In genomic region chr14:101733211-101733610, GRCh38 we compare ENCODE assay signal across 10 cellular contexts. TPM values are rescaled to one million over a fixed set of nuclear protein-coding genes. Genes with fewer than 3 reads are reported as not detected.
DNase-seq lines count a peak whose midpoint lies in the region; TF ChIP-seq lines count a peak whose summit lies in the region.
"Had no signal": no experiment of that assay in that cellular context is flagged by ENCODE, and none has a peak within 500 bp of the region (broad histone marks: within the 10 kb centered on the region; RNA-seq: fewer than 3 reads in every experiment).

No MANE protein-coding gene starts in this region.

- H3K27ac ChIP-seq in spleen = peak overlapping the region in 3 of 8 donors; percentile 26 to 93 (median 93)

- peaks cover 3% of the 10 kb centered on the region for H3K36me3 Mint-ChIP-seq in endothelial cell (ENCODE audit: low read depth, unreplicated experiment)
- H3K36me3 Mint-ChIP-seq: activated naive CD8-positive, alpha-beta T cell treated with anti-CD3 and anti-CD28 coated beads, Interleukin-2, amount 10 ng/mL, durations not matched to agents 7 days and 5 days had no signal

- peaks cover 15% of the 10 kb centered on the region for H3K4me1 Mint-ChIP-seq in endothelial cell (ENCODE audit: unreplicated experiment)

- no peaks in the 10 kb centered on the region for H3K9me3 ChIP-seq in spleen

- peaks cover 0 to 6% (median 0%) of the 10 kb centered on the region in 7 donors for H3K27me3 ChIP-seq in spleen (replicated peaks in 1 of 7)

- H3K9me3 Mint-ChIP-seq in endothelial cell (ENCODE audit: unreplicated experiment) = peaks cover 3% of the 10 kb centered on the region
- H3K9me3 Mint-ChIP-seq: activated naive CD8-positive, alpha-beta T cell treated with anti-CD3 and anti-CD28 coated beads, Interleukin-2, amount 10 ng/mL, durations not matched to agents 7 days and 5 days had no signal

- WGBS in spleen, 5 donors = 90 to 99% (median 95%) methylated on average over 4 of the region's 4 CpGs

- no peak for TF ChIP-seq POLR2A in spleen (IDR thresholded peaks at IDR 0.05)

- H3K27ac Mint-ChIP-seq in endothelial cell (ENCODE audit: unreplicated experiment) = no peak overlapping the region

- H3K27me3 Mint-ChIP-seq in endothelial cell (ENCODE audit: unreplicated experiment) = peaks cover 3% of the 10 kb centered on the region
- H3K27me3 Mint-ChIP-seq: activated naive CD8-positive, alpha-beta T cell treated with anti-CD3 and anti-CD28 coated beads, Interleukin-2, amount 10 ng/mL, durations not matched to agents 7 days and 5 days had no signal

- TF ChIP-seq CTCF in endothelial cell (IDR thresholded peaks at IDR 0.05; ENCODE audit: unreplicated experiment) (no peak), spleen (IDR thresholded peaks at IDR 0.05 in 8 of 11, conservative IDR thresholded peaks at IDR 0.05 in 3 of 11) (no peak)

- H3K4me3 Mint-ChIP-seq in endothelial cell (ENCODE audit: unreplicated experiment) = no peak overlapping the region
- H3K4me3 Mint-ChIP-seq: activated naive CD8-positive, alpha-beta T cell treated with anti-CD3 and anti-CD28 coated beads, Interleukin-2, amount 10 ng/mL, durations not matched to agents 7 days and 5 days had no signal

- peaks cover 3 to 36% (median 23%) of the 10 kb centered on the region in 6 donors for H3K4me1 ChIP-seq in spleen

- intact Hi-C loops in posterior cingulate gyrus (cut with DNase I) = no loop called here
- intact Hi-C loops in spleen (cut with DNase I; ENCODE audit: low total_unique reads) = no loop called here

- no peak overlapping the region for H3K4me3 ChIP-seq in spleen

- H3K36me3 ChIP-seq in spleen = no peaks in the 10 kb centered on the region

- DNase-seq in EH (ENCODE audit: low read depth) (peak; percentile 64), M059J (ENCODE audit: low read depth) (peak; percentile 71), amniotic epithelial cell (ENCODE audit: low read depth) (peak; percentile 63), iris pigment epithelial cell (ENCODE audit: low read depth) (peak; percentile 72), GDM1 (lab: John Stamatoyannopoulos, UW) (no peak), endothelial cell (ENCODE audit: low spot score) (no peak), posterior cingulate gyrus (no peak), spleen (no peak)
- DNase-seq: activated naive CD8-positive, alpha-beta T cell treated with anti-CD3 and anti-CD28 coated beads, Interleukin-2, amount 10 ng/mL, durations not matched to agents 7 days and 5 days; small intestine had no signal

RNA-seq across cellular contexts. Expression of gene PPP2R5C, which starts 28.3 kb away (rescaled TPM):
- total RNA-seq in M059J (2014; rRNA removed; shearing (Covaris generic)) = 54.4 and 81.1 TPM in 2 replicates
- total RNA-seq in endothelial cell (ENCODE audit: unreplicated experiment) (71.5 TPM), spleen (100 to 1,000 TPM; 193 to 322 (median 219) TPM)
- 10 to 100 TPM; 80.8 to 95.3 (median 84.4) TPM for polyA plus RNA-seq in spleen

Comparison
In these comparisons a context has a peak if more than half of its experiments do, and no peak if none do; other contexts are left out.
1. DNase-seq: peak in EH (single experiment), M059J (single experiment), amniotic epithelial cell (single experiment) and iris pigment epithelial cell (single experiment); none in GDM1 (single experiment), endothelial cell (single experiment), posterior cingulate gyrus (0 of 10) and spleen (single experiment).